ENCODE assay signal across 13 cellular contexts in the genomic region with DNA sequence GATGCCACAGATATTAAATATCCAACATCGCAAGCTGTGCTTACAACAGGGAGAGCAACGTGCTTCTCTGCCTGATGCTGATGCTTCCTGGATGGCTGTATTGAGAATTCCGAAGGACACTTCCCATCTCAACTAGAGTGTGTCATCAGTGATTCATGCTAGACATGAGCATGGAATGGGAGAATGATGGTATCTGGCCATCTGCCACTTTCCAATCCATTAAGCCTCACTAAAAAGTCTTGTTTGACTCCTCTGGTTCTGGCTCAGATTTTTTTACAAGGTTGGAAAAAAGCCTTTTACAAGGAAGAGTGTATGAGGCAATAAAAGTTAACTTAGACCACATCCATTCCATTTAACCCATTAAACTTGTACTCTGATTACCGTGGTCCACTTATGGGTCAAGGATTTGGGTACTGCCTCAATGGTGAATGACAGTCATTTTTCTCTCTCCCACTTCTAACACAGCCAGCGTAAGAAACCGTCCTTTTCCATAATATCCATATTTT.
DNase-seq lines count a peak whose midpoint lies in the region; ATAC-seq and TF ChIP-seq lines count a peak whose summit lies in the region.
"Had no signal": no experiment of that assay in that cellular context is flagged by ENCODE, and none has a peak within 500 bp of the region (broad histone marks: within the 10 kb centered on the region; RNA-seq: fewer than 3 reads in every experiment).

No MANE protein-coding gene starts in this region.

- H3K4me3 ChIP-seq in astrocyte of the spinal cord (ENCODE audit: low read depth, low read length): no peak overlapping the region
- H3K4me3 ChIP-seq in kidney epithelial cell (ENCODE audit: low read depth, low read length): no peak overlapping the region
- H3K4me3 ChIP-seq: vagina had no signal

- ATAC-seq in HG03460 (IDR thresholded peaks at IDR 0.05; ENCODE audit: unreplicated experiment): no peak
- ATAC-seq: natural killer cell treated with Interleukin-12 subunit alpha and Interleukin-12 subunit beta and Interleukin-15 and Interleukin-18, amount 100 ng/mL, for 72 hours had no signal

- in situ Hi-C loops in ACHN (cut with HindIII; ENCODE audit: low pct_ligation_motif_present, low pct_unique_long_range_greater_than_20kb, low sequenced_read_pairs) (no loop called here), astrocyte of the spinal cord (cut with HindIII; ENCODE audit: low sequenced_read_pairs) (no loop called here)

- DNase-seq in ACHN: peak; percentile 91
- DNase-seq in HPDE6-E6E7 (ENCODE audit: extremely low spot score): peak; percentile 53
- peak; percentile 95 for DNase-seq in astrocyte of the spinal cord (ENCODE audit: low read depth, low spot score)
- peak; percentile 85 for DNase-seq in kidney epithelial cell (ENCODE audit: low read depth)
- no peak for DNase-seq in COR-L47 (lab: John Stamatoyannopoulos, UW)
- no peak for DNase-seq in KG1 (lab: John Stamatoyannopoulos, UW)
- DNase-seq in activated CD8-positive, alpha-beta memory T cell treated with anti-CD3 and anti-CD28 coated beads for 24 hours: no peak
- DNase-seq: activated B cell treated with CpG ODN at 0.5 μM for 24 hours; activated naive CD4-positive, alpha-beta T cell treated with anti-CD3 and anti-CD28 coated beads, Interleukin-2, amount 10 ng/mL, durations not matched to agents 7 days and 5 days; CD4-positive, CD25-positive, alpha-beta regulatory T cell had no signal

- H3K27me3 ChIP-seq in kidney epithelial cell (ENCODE audit: control insufficient read depth, insufficient read depth, low read length): no peaks in the 10 kb centered on the region
- H3K27me3 ChIP-seq: vagina had no signal

- TF ChIP-seq CTCF in astrocyte of the spinal cord (IDR thresholded peaks at IDR 0.05; ENCODE audit: low read depth, low read length): no peak
- no peak for TF ChIP-seq CTCF in kidney epithelial cell (IDR thresholded peaks at IDR 0.05; ENCODE audit: insufficient read depth, low read length, poor library complexity, severe bottlenecking)

- no peaks in the 10 kb centered on the region for H3K36me3 ChIP-seq in kidney epithelial cell (ENCODE audit: control insufficient read depth, insufficient read depth, low read length)
- H3K36me3 ChIP-seq: vagina had no signal

Comparison
In these comparisons a context has a peak if more than half of its experiments do, and no peak if none do; other contexts are left out.
1. DNase-seq: peak in ACHN (single experiment), HPDE6-E6E7 (single experiment), astrocyte of the spinal cord (single experiment) and kidney epithelial cell (single experiment); none in COR-L47 (single experiment), KG1 (single experiment) and activated CD8-positive, alpha-beta memory T cell treated with anti-CD3 and anti-CD28 coated beads for 24 hours (single experiment).